In genomic region chr11:65424200-65425104, GRCh38 we compare ENCODE assay signal across 1 cellular context.
TF ChIP-seq lines count a peak whose summit lies in the region.

No MANE protein-coding gene starts in this region.

TF ChIP-seq in HEK293, 187 proteins besides CTCF, POLR2A, EP300 and RAD21 (continued from another document):
- no peak for TF ChIP-seq ZNF146 (tag by site-specific recombination; IDR thresholded peaks at IDR 0.05)
- peak; percentile 87 for TF ChIP-seq ZNF398 (tag by site-specific recombination; IDR thresholded peaks at IDR 0.05)
- no peak for TF ChIP-seq ZBTB48 (tag by site-specific recombination; IDR thresholded peaks at IDR 0.05)
- TF ChIP-seq ZNF169 (tag by site-specific recombination; IDR thresholded peaks at IDR 0.05): no peak
- TF ChIP-seq SP2 (tag by site-specific recombination; IDR thresholded peaks at IDR 0.05): no peak
- TF ChIP-seq, protein P1, sequence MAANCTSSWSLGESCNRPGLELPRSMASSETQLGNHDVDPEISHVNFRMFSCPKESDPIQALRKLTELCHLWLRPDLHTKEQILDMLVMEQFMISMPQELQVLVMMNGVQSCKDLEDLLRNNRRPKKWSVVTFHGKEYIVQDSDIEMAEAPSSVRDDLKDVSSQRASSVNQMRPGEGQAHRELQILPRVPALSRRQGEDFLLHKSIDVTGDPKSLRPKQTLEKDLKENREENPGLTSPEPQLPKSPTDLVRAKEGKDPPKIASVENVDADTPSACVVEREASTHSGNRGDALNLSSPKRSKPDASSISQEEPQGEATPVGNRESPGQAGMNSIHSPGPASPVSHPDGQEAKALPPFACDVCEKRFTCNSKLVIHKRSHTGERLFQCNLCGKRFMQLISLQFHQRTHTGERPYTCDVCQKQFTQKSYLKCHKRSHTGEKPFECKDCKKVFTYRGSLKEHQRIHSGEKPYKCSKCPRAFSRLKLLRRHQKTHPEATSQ (tag by site-specific recombination; IDR thresholded peaks at IDR 0.05): no peak
- no peak for TF ChIP-seq ZNF157 (tag by site-specific recombination; IDR thresholded peaks at IDR 0.05)
- TF ChIP-seq ZNF138 (tag by site-specific recombination; IDR thresholded peaks at IDR 0.05; ENCODE audit: borderline replicate concordance): no peak
- TF ChIP-seq, protein P2, sequence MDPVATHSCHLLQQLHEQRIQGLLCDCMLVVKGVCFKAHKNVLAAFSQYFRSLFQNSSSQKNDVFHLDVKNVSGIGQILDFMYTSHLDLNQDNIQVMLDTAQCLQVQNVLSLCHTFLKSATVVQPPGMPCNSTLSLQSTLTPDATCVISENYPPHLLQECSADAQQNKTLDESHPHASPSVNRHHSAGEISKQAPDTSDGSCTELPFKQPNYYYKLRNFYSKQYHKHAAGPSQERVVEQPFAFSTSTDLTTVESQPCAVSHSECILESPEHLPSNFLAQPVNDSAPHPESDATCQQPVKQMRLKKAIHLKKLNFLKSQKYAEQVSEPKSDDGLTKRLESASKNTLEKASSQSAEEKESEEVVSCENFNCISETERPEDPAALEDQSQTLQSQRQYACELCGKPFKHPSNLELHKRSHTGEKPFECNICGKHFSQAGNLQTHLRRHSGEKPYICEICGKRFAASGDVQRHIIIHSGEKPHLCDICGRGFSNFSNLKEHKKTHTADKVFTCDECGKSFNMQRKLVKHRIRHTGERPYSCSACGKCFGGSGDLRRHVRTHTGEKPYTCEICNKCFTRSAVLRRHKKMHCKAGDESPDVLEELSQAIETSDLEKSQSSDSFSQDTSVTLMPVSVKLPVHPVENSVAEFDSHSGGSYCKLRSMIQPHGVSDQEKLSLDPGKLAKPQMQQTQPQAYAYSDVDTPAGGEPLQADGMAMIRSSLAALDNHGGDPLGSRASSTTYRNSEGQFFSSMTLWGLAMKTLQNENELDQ (tag by site-specific recombination; IDR thresholded peaks at IDR 0.05; ENCODE audit: low read depth): no peak
- peak; percentile 54 for TF ChIP-seq HIC1 (tag by site-specific recombination; IDR thresholded peaks at IDR 0.05)
